Comparison of ENCODE assay signal across 19 cellular contexts in the genomic region with DNA sequence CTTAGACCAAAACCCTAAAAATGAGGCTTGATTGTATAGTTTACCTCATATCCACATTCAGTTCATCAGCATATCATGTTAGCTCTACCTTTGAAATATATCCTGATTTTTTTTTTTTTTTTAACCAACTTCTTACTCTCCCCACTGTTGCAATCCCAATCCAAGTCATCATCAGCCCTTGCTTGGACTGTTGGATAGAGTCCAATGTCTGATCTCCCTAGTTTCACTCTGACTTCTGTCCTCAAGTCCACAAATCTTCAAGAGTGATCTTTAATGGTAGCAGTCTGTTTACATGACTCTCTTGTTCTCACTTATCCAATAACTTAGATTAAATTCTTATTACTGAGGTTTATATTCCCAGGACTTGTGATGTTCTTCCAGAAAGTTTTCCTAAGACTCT.
"Had no signal": no experiment of that assay in that cellular context is flagged by ENCODE, and none has a peak within 500 bp of the region (broad histone marks: within the 10 kb centered on the region; RNA-seq: fewer than 3 reads in every experiment).

No MANE protein-coding gene starts in this region.

- ATAC-seq: activated CD8-positive, alpha-beta T cell treated with anti-CD3 and anti-CD28 coated beads for 36 hours; gastrocnemius medialis; heart left ventricle; left ventricle myocardium superior; naive thymus-derived CD4-positive, alpha-beta T cell; sciatic nerve had no signal

- DNase-seq: activated CD4-positive, alpha-beta T cell treated with anti-CD3 and anti-CD28 coated beads, Interleukin-2, amount 10 ng/mL, durations not matched to agents 24 days and 14 days; activated CD8-positive, alpha-beta T cell treated with anti-CD3 and anti-CD28 coated beads for 36 hours; activated naive CD4-positive, alpha-beta T cell treated with anti-CD3 and anti-CD28 coated beads for 36 hours; activated T-cell treated with anti-CD3 and anti-CD28 coated beads, Interleukin-2, amount 50 U/mL, for 24 hours; anterior cingulate cortex; central memory CD4-positive, alpha-beta T cell; cortex of kidney; effector CD4-positive, alpha-beta T cell; gastrocnemius medialis; heart left ventricle; kidney glomerular epithelial cell; left ventricle myocardium superior; naive thymus-derived CD4-positive, alpha-beta T cell; SK-N-SH; stimulated activated naive CD4-positive, alpha-beta T cell had no signal

- H3K4me1 Mint-ChIP-seq: brain, memory B cell had no signal

- H3K27me3 ChIP-seq: gastrocnemius medialis, heart left ventricle had no signal

- H3K4me3 Mint-ChIP-seq: activated CD4-positive, alpha-beta T cell treated with anti-CD3 and anti-CD28 coated beads, Interleukin-2, amount 10 ng/mL, durations not matched to agents 24 days and 14 days; activated CD8-positive, alpha-beta T cell treated with anti-CD3 and anti-CD28 coated beads for 36 hours; activated naive CD4-positive, alpha-beta T cell treated with anti-CD3 and anti-CD28 coated beads for 36 hours; activated T-cell treated with anti-CD3 and anti-CD28 coated beads, Interleukin-2, amount 50 U/mL, for 24 hours; brain; memory B cell; naive thymus-derived CD4-positive, alpha-beta T cell had no signal

- H3K27me3 Mint-ChIP-seq: activated CD4-positive, alpha-beta T cell treated with anti-CD3 and anti-CD28 coated beads, Interleukin-2, amount 10 ng/mL, durations not matched to agents 24 days and 14 days; activated CD8-positive, alpha-beta T cell treated with anti-CD3 and anti-CD28 coated beads for 36 hours; activated T-cell treated with anti-CD3 and anti-CD28 coated beads, Interleukin-2, amount 50 U/mL, for 24 hours; memory B cell; naive thymus-derived CD4-positive, alpha-beta T cell had no signal

- H3K4me1 ChIP-seq: gastrocnemius medialis, parathyroid adenoma had no signal

- H3K27ac Mint-ChIP-seq: activated CD4-positive, alpha-beta T cell treated with anti-CD3 and anti-CD28 coated beads, Interleukin-2, amount 10 ng/mL, durations not matched to agents 24 days and 14 days; activated CD8-positive, alpha-beta T cell treated with anti-CD3 and anti-CD28 coated beads for 36 hours; activated naive CD4-positive, alpha-beta T cell treated with anti-CD3 and anti-CD28 coated beads for 36 hours; activated T-cell treated with anti-CD3 and anti-CD28 coated beads, Interleukin-2, amount 50 U/mL, for 24 hours; brain; memory B cell had no signal

- H3K9me3 Mint-ChIP-seq: activated CD4-positive, alpha-beta T cell treated with anti-CD3 and anti-CD28 coated beads, Interleukin-2, amount 10 ng/mL, durations not matched to agents 24 days and 14 days; activated CD8-positive, alpha-beta T cell treated with anti-CD3 and anti-CD28 coated beads for 36 hours; activated naive CD4-positive, alpha-beta T cell treated with anti-CD3 and anti-CD28 coated beads for 36 hours; activated T-cell treated with anti-CD3 and anti-CD28 coated beads, Interleukin-2, amount 50 U/mL, for 24 hours; brain had no signal

- H3K4me3 ChIP-seq: gastrocnemius medialis, heart left ventricle had no signal

- H3K27ac ChIP-seq: gastrocnemius medialis, heart left ventricle, parathyroid adenoma had no signal

- H3K9me3 ChIP-seq: gastrocnemius medialis, heart left ventricle, SK-N-SH had no signal
